Comparison of ENCODE assay signal across 8 cellular contexts in genomic region chr7:65981965-65982792, GRCh38. TPM values are rescaled to one million over a fixed set of nuclear protein-coding genes. Genes with fewer than 3 reads are reported as not detected.
DNase-seq lines count a peak whose midpoint lies in the region; ATAC-seq and TF ChIP-seq lines count a peak whose summit lies in the region.

GUSB (minus strand) TSS chr7:65982213; CDS start chr7:65982183, 30 bp downstream.

- H3K27me3 ChIP-seq in BE2C = no peaks in the 10 kb centered on the region

- no peaks in the 10 kb centered on the region for H3K9me3 ChIP-seq in BE2C

- peak within 1 kb of the TSS; percentile 78 for H3K4me3 ChIP-seq in BE2C (ENCODE audit: low read depth, low read length)
- H3K4me3 ChIP-seq in choroid plexus epithelial cell (ENCODE audit: low read depth, low read length) = peak within 1 kb of the TSS; percentile 84

- DNase-seq in BE2C = peak; percentile 94
- DNase-seq in GM19240 (ENCODE audit: insufficient read length, low spot score) = peak; percentile 72
- DNase-seq in NCI-H524 treated with DMSO at 0.1 percent for 48 hours (lab: John Stamatoyannopoulos, UW) = peak; percentile 27
- peak; percentile 85 to 88 for DNase-seq in activated CD4-positive, alpha-beta T cell treated with anti-CD3 and anti-CD28 coated beads for 4 hours
- DNase-seq in choroid plexus epithelial cell (ENCODE audit: low read depth) = peak; percentile 86
- peak; percentile 65 for DNase-seq in kidney glomerular epithelial cell (lab: John Stamatoyannopoulos, UW)
- DNase-seq in stimulated activated CD4-positive, alpha-beta T cell treated with anti-CD3 and anti-CD28 coated beads, Interleukin-15, amount 100 ng/mL, for 48 hours (ENCODE audit: low read depth in 2 of 2) = peak; percentile 87 to 88

- ATAC-seq in HG03457 (IDR thresholded peaks at IDR 0.05; ENCODE audit: unreplicated experiment) = peak; percentile 64

- H3K4me1 ChIP-seq in BE2C = peaks cover 2% of the 10 kb centered on the region; the same call in 1 of the 2 replicates

- H3K36me3 ChIP-seq in BE2C = peaks cover 23% of the 10 kb centered on the region

- TF ChIP-seq CTCF in BE2C (IDR thresholded peaks at IDR 0.05; ENCODE audit: low read depth, low read length) (no peak), choroid plexus epithelial cell (conservative IDR thresholded peaks at IDR 0.05; ENCODE audit: low read depth, low read length) (no peak)

RNA-seq across cellular contexts. Expression of gene GUSB, which starts in this region (rescaled TPM):
- polyA plus RNA-seq in BE2C (2012; ENCODE audit: insufficient read depth, insufficient read length, low read depth) = 106 TPM

Comparison
In these comparisons a context has a peak if more than half of its experiments do, and no peak if none do; other contexts are left out.
1. Peak in every context shown above with its lines: DNase-seq, ATAC-seq and H3K4me3 ChIP-seq.
2. DNase-seq: peak in every context shown above with its lines; median percentile 94 in BE2C; 88 in stimulated activated CD4-positive, alpha-beta T cell treated with anti-CD3 and anti-CD28 coated beads, Interleukin-15, amount 100 ng/mL, for 48 hours; 86 in activated CD4-positive, alpha-beta T cell treated with anti-CD3 and anti-CD28 coated beads for 4 hours; 86 in choroid plexus epithelial cell; 72 in GM19240; 65 in kidney glomerular epithelial cell; 27 in NCI-H524 treated with DMSO at 0.1 percent for 48 hours.